1 cellular context compared by ENCODE assay signal in genomic region chr2:9637330-9637729, GRCh38.
TF ChIP-seq lines count a peak whose summit lies in the region.

No MANE protein-coding gene starts in this region.

TF ChIP-seq in WTC11, 78 proteins besides CTCF, POLR2A, EP300 and RAD21 (continued from another document):
- no peak for TF ChIP-seq ARID4B (CRISPR knock-in tag; IDR thresholded peaks at IDR 0.05; ENCODE audit: borderline replicate concordance)
- TF ChIP-seq ZNF121 (CRISPR knock-in tag; IDR thresholded peaks at IDR 0.05), result no peak
- TF ChIP-seq OVOL2 (CRISPR knock-in tag; IDR thresholded peaks at IDR 0.05; ENCODE audit: borderline replicate concordance), result no peak
- no peak for TF ChIP-seq RELA (CRISPR knock-in tag; IDR thresholded peaks at IDR 0.05; ENCODE audit: borderline replicate concordance)
- TF ChIP-seq ZSCAN18 (CRISPR knock-in tag; IDR thresholded peaks at IDR 0.05), result no peak
- TF ChIP-seq PRRX2 (CRISPR knock-in tag; IDR thresholded peaks at IDR 0.05), result no peak
- TF ChIP-seq E2F5 (CRISPR knock-in tag; IDR thresholded peaks at IDR 0.05), result no peak
- TF ChIP-seq ZNF281 (CRISPR knock-in tag; IDR thresholded peaks at IDR 0.05), result no peak
- no peak for TF ChIP-seq CDX4 (CRISPR knock-in tag; IDR thresholded peaks at IDR 0.05; ENCODE audit: borderline replicate concordance)
- TF ChIP-seq SMAD4 (CRISPR knock-in tag; IDR thresholded peaks at IDR 0.05), result no peak
- no peak for TF ChIP-seq SMAD3 (CRISPR knock-in tag; IDR thresholded peaks at IDR 0.05; ENCODE audit: borderline replicate concordance)
